ENCODE assay signal across 14 cellular contexts in the genomic region with DNA sequence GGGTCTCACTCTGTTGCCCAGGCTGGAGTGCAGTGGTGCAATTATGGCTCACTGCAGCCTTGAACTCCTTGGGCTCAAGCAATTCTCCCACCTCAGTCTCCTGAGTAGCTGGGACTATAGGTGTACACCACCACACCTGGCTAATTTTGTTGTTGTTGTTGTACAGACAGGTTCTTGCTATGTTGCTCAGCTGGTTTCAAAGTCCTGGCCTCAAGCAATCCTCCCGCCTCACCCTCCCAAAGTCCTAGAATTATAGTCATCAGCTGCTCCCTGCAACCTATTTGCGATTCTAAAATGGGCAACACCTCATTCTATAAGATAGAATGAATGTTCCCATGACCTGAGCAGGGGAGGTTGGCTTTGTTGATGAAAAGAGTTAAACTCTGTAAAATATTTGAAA. TPM values are rescaled to one million over a fixed set of nuclear protein-coding genes. Genes with fewer than 3 reads are reported as not detected.
"Had no signal": no experiment of that assay in that cellular context is flagged by ENCODE, and none has a peak within 500 bp of the region (broad histone marks: within the 10 kb centered on the region; RNA-seq: fewer than 3 reads in every experiment).

No MANE protein-coding gene starts in this region.

RNA-seq across cellular contexts. Expression of gene LYPD8, which starts 33.8 kb away (rescaled TPM):
- total RNA-seq: activated CD8-positive, alpha-beta T cell treated with anti-CD3 and anti-CD28 coated beads for 36 hours; activated naive CD4-positive, alpha-beta T cell treated with anti-CD3 and anti-CD28 coated beads for 36 hours; activated naive CD8-positive, alpha-beta T cell treated with anti-CD3 and anti-CD28 coated beads for 36 hours; activated T-helper 1 cell treated with anti-CD3 and anti-CD28 coated beads, Interleukin-12 subunit alpha, Interleukin-12 subunit beta, Interleukin-2, Interleukin-4 antibody, amounts not matched to agents 30 ng/mL and 10 ng/mL and 1 ng/mL, durations not matched to agents 14 hours and 24 hours and 36 hours; activated T-helper 2 cell treated with anti-CD3 and anti-CD28 coated beads, Interferon-gamma antibody, Interleukin-2, Interleukin-4, amounts not matched to agents 10 μg/mL and 5 μg/mL and 100 μg/mL, durations not matched to agents 14 hours and 24 hours and 36 hours; adrenal gland; aorta; body of pancreas; cardiac muscle cell; endodermal cell; foreskin keratinocyte; T-cell; T-helper 2 cell treated with Interferon-gamma antibody and Interleukin-4, amounts not matched to agents 100 ng/mL and 5 ng/mL, for 36 hours; WTC11 had no signal
